Comparison of ENCODE assay signal across 11 cellular contexts in genomic region chr11:3051435-3052108, GRCh38. TPM values are rescaled to one million over a fixed set of nuclear protein-coding genes. Genes with fewer than 3 reads are reported as not detected.
A peak's percentile ranks its signal among the peaks of the same experiment; 100 is the strongest.
DNase-seq lines count a peak whose midpoint lies in the region; ATAC-seq and TF ChIP-seq lines count a peak whose summit lies in the region.
"Had no signal": no experiment of that assay in that cellular context is flagged by ENCODE, and none has a peak within 500 bp of the region (broad histone marks: within the 10 kb centered on the region; RNA-seq: fewer than 3 reads in every experiment).

No MANE protein-coding gene starts in this region.

- no peak overlapping the region for H3K4me3 Mint-ChIP-seq in activated naive CD8-positive, alpha-beta T cell treated with anti-CD3 and anti-CD28 coated beads for 36 hours
- no peak overlapping the region for H3K4me3 Mint-ChIP-seq in activated naive CD8-positive, alpha-beta T cell treated with anti-CD3 and anti-CD28 coated beads, Interleukin-2, amount 50 U/mL, for 24 hours
- H3K4me3 Mint-ChIP-seq in stimulated activated memory B cell treated with anti-CD40 and anti-IgM and Interleukin-4, amounts not matched to agents 10 μg/mL and 1 μg/mL and 100 μg/mL, for 72 hours, result peak overlapping the region; percentile 25

- H3K36me3 ChIP-seq in RWPE2 (ENCODE audit: low read depth) (peaks cover 64% of the 10 kb centered on the region), adrenal gland (replicated peaks in 1 of 2) (no peaks in the 10 kb centered on the region)
- H3K36me3 ChIP-seq: colonic mucosa had no signal

- no peaks in the 10 kb centered on the region for H3K9me3 ChIP-seq in RWPE2 (ENCODE audit: severe bottlenecking)
- H3K9me3 ChIP-seq in adrenal gland (replicated peaks in 1 of 3), result no peaks in the 10 kb centered on the region
- H3K9me3 ChIP-seq: colonic mucosa had no signal

- peaks cover 15% of the 10 kb centered on the region for H3K4me1 ChIP-seq in RWPE2 (ENCODE audit: insufficient read depth, poor library complexity, severe bottlenecking)
- peaks cover 17 to 33% of the 10 kb centered on the region in 2 donors for H3K4me1 ChIP-seq in adrenal gland (replicated peaks in 1 of 2)

- no peak for TF ChIP-seq POLR2A in adrenal gland (IDR thresholded peaks at IDR 0.05)

- DNase-seq in activated naive CD8-positive, alpha-beta T cell treated with anti-CD3 and anti-CD28 coated beads for 36 hours, result no peak
- no peak for DNase-seq in activated naive CD8-positive, alpha-beta T cell treated with anti-CD3 and anti-CD28 coated beads, Interleukin-2, amount 50 U/mL, for 24 hours
- DNase-seq in RWPE2 (ENCODE audit: low spot score) (no peak), fibroblast of mammary gland (ENCODE audit: low read depth) (no peak), adrenal gland (no peak)
- DNase-seq in activated CD4-positive, CD25-positive, alpha-beta regulatory T cell (lab: John Stamatoyannopoulos, UW), result no peak
- DNase-seq: CD4-positive, CD25-positive, alpha-beta regulatory T cell; colonic mucosa; SHP77 had no signal

- peak overlapping the region; percentile 32 for H3K27ac ChIP-seq in RWPE2 (ENCODE audit: poor library complexity, severe bottlenecking)
- no peak overlapping the region for H3K27ac ChIP-seq in adrenal gland
- H3K27ac ChIP-seq: colonic mucosa had no signal

- peak overlapping the region; percentile 42 for H3K27ac Mint-ChIP-seq in activated naive CD8-positive, alpha-beta T cell treated with anti-CD3 and anti-CD28 coated beads for 36 hours
- no peak overlapping the region for H3K27ac Mint-ChIP-seq in activated naive CD8-positive, alpha-beta T cell treated with anti-CD3 and anti-CD28 coated beads, Interleukin-2, amount 50 U/mL, for 24 hours
- H3K27ac Mint-ChIP-seq in stimulated activated memory B cell treated with anti-CD40 and anti-IgM and Interleukin-4, amounts not matched to agents 10 μg/mL and 1 μg/mL and 100 μg/mL, for 72 hours, result peak overlapping the region; percentile 86

- peaks cover 25% of the 10 kb centered on the region for H3K36me3 Mint-ChIP-seq in activated naive CD8-positive, alpha-beta T cell treated with anti-CD3 and anti-CD28 coated beads for 36 hours
- H3K36me3 Mint-ChIP-seq in activated naive CD8-positive, alpha-beta T cell treated with anti-CD3 and anti-CD28 coated beads, Interleukin-2, amount 50 U/mL, for 24 hours (ENCODE audit: low read depth), result peaks cover 25% of the 10 kb centered on the region
- no peaks in the 10 kb centered on the region for H3K36me3 Mint-ChIP-seq in stimulated activated memory B cell treated with anti-CD40 and anti-IgM and Interleukin-4, amounts not matched to agents 10 μg/mL and 1 μg/mL and 100 μg/mL, for 72 hours

- H3K27me3 Mint-ChIP-seq in activated naive CD8-positive, alpha-beta T cell treated with anti-CD3 and anti-CD28 coated beads for 36 hours, result no peaks in the 10 kb centered on the region
- no peaks in the 10 kb centered on the region for H3K27me3 Mint-ChIP-seq in activated naive CD8-positive, alpha-beta T cell treated with anti-CD3 and anti-CD28 coated beads, Interleukin-2, amount 50 U/mL, for 24 hours
- H3K27me3 Mint-ChIP-seq in stimulated activated memory B cell treated with anti-CD40 and anti-IgM and Interleukin-4, amounts not matched to agents 10 μg/mL and 1 μg/mL and 100 μg/mL, for 72 hours, result no peaks in the 10 kb centered on the region
- H3K27me3 Mint-ChIP-seq: CD4-positive, CD25-positive, alpha-beta regulatory T cell had no signal

- ATAC-seq in activated naive CD8-positive, alpha-beta T cell treated with anti-CD3 and anti-CD28 coated beads, Interleukin-2, amount 50 U/mL, for 24 hours, result no peak
- ATAC-seq in RWPE2 (ENCODE audit: low read depth) (no peak), HG03135 (IDR thresholded peaks at IDR 0.05; ENCODE audit: unreplicated experiment) (no peak)
- ATAC-seq in stimulated activated memory B cell treated with anti-CD40 and anti-IgM and Interleukin-4, amounts not matched to agents 10 μg/mL and 1 μg/mL and 100 μg/mL, for 72 hours, result no peak

- peaks cover 42% of the 10 kb centered on the region for H3K4me1 Mint-ChIP-seq in activated naive CD8-positive, alpha-beta T cell treated with anti-CD3 and anti-CD28 coated beads for 36 hours
- peaks cover 57% of the 10 kb centered on the region for H3K4me1 Mint-ChIP-seq in activated naive CD8-positive, alpha-beta T cell treated with anti-CD3 and anti-CD28 coated beads, Interleukin-2, amount 50 U/mL, for 24 hours
- H3K4me1 Mint-ChIP-seq in stimulated activated memory B cell treated with anti-CD40 and anti-IgM and Interleukin-4, amounts not matched to agents 10 μg/mL and 1 μg/mL and 100 μg/mL, for 72 hours, result peaks cover 69% of the 10 kb centered on the region

- no peak for TF ChIP-seq CTCF in RWPE2 (IDR thresholded peaks at IDR 0.05; ENCODE audit: poor library complexity, severe bottlenecking)
- peak; percentile 4 for TF ChIP-seq CTCF in fibroblast of mammary gland (conservative IDR thresholded peaks at IDR 0.05; ENCODE audit: control insufficient read depth, insufficient read depth, low read depth, low read length)
- no peak for TF ChIP-seq CTCF in adrenal gland (IDR thresholded peaks at IDR 0.05)

- H3K27me3 ChIP-seq in RWPE2 (ENCODE audit: insufficient read depth, poor library complexity, severe bottlenecking), result no peaks in the 10 kb centered on the region
- H3K27me3 ChIP-seq in adrenal gland, result no peaks in the 10 kb centered on the region
- H3K27me3 ChIP-seq: colonic mucosa had no signal

- no peak overlapping the region for H3K4me3 ChIP-seq in RWPE2 (ENCODE audit: severe bottlenecking)
- no peak overlapping the region for H3K4me3 ChIP-seq in fibroblast of mammary gland (ENCODE audit: control insufficient read depth, low read depth, low read length)
- no peak overlapping the region for H3K4me3 ChIP-seq in adrenal gland
- H3K4me3 ChIP-seq: colonic mucosa had no signal

- H3K9me3 Mint-ChIP-seq in activated naive CD8-positive, alpha-beta T cell treated with anti-CD3 and anti-CD28 coated beads for 36 hours, result no peaks in the 10 kb centered on the region
- H3K9me3 Mint-ChIP-seq in activated naive CD8-positive, alpha-beta T cell treated with anti-CD3 and anti-CD28 coated beads, Interleukin-2, amount 50 U/mL, for 24 hours, result no peaks in the 10 kb centered on the region
- H3K9me3 Mint-ChIP-seq in stimulated activated memory B cell treated with anti-CD40 and anti-IgM and Interleukin-4, amounts not matched to agents 10 μg/mL and 1 μg/mL and 100 μg/mL, for 72 hours, result no peaks in the 10 kb centered on the region
- H3K9me3 Mint-ChIP-seq: CD4-positive, CD25-positive, alpha-beta regulatory T cell had no signal

- WGBS in adrenal gland, 4 donors, result 83 to 96% (median 85%) methylated on average over 8 to 9 of the region's 9 CpGs

- intact Hi-C loops in adrenal gland (cut with DNase I), result no loop called here

RNA-seq across cellular contexts. Expression of gene CARS1, which starts 5.7 kb away (rescaled TPM):
- total RNA-seq in activated naive CD8-positive, alpha-beta T cell treated with anti-CD3 and anti-CD28 coated beads for 36 hours, result 100 to 1,000 TPM in 1 of 2 experiments, 10 to 100 TPM in 1; 96.6 to 101 TPM
- total RNA-seq in adrenal gland, result 10 to 100 TPM; 25.5 to 46.7 (median 30.0) TPM
- polyA plus RNA-seq in adrenal gland, result 10 to 100 TPM; 31.1 to 35.2 (median 32.5) TPM

RNA-seq across cellular contexts. Expression of gene NAP1L4, which starts 59.4 kb away (rescaled TPM):
- 100 to 1,000 TPM; 222 to 226 TPM for total RNA-seq in activated naive CD8-positive, alpha-beta T cell treated with anti-CD3 and anti-CD28 coated beads for 36 hours
- total RNA-seq in adrenal gland, result 10 to 100 TPM; 39.7 to 94.9 (median 76.6) TPM
- 100 to 1,000 TPM in 1 of 3 donors, 10 to 100 TPM in 2; 63.1 to 100 (median 80.3) TPM for polyA plus RNA-seq in adrenal gland
